16 cellular contexts compared by ENCODE assay signal in genomic region chr9:90770339-90770738, GRCh38. TPM values are rescaled to one million over a fixed set of nuclear protein-coding genes. Genes with fewer than 3 reads are reported as not detected.
DNase-seq lines count a peak whose midpoint lies in the region; ATAC-seq and TF ChIP-seq lines count a peak whose summit lies in the region.
"Had no signal": no experiment of that assay in that cellular context is flagged by ENCODE, and none has a peak within 500 bp of the region (broad histone marks: within the 10 kb centered on the region; RNA-seq: fewer than 3 reads in every experiment).

No MANE protein-coding gene starts in this region.

- no peaks in the 10 kb centered on the region for H3K36me3 ChIP-seq in colonic mucosa
- H3K36me3 ChIP-seq in testis (ENCODE audit: low read depth, missing control alignments), result no peaks in the 10 kb centered on the region

- H3K4me3 ChIP-seq in colonic mucosa, result no peak overlapping the region
- H3K4me3 ChIP-seq in testis, result no peak overlapping the region

- H3K36me3 Mint-ChIP-seq in dendritic cell treated with granulocyte-macrophage colony-stimulating factor and Interleukin-4, amounts not matched to agents 40 ng/mL and 50 ng/mL, for 4 days (ENCODE audit: low read depth), result peaks cover 6% of the 10 kb centered on the region
- H3K36me3 Mint-ChIP-seq: activated naive CD4-positive, alpha-beta T cell treated with anti-CD3 and anti-CD28 coated beads, Interleukin-2, amount 50 U/mL, for 24 hours had no signal

- TF ChIP-seq POLR2A in testis (IDR thresholded peaks at IDR 0.05), result no peak

- peak; percentile 46 for ATAC-seq in GM21381 (IDR thresholded peaks at IDR 0.05; ENCODE audit: unreplicated experiment)
- peak; percentile 37 for ATAC-seq in HG03469 (IDR thresholded peaks at IDR 0.05; ENCODE audit: unreplicated experiment)
- ATAC-seq: HCT116, left cardiac atrium, SK-N-SH treated with all-trans-retinoic acid at 6 μM for 48 hours had no signal

- H3K4me1 ChIP-seq in colonic mucosa, result no peaks in the 10 kb centered on the region
- no peaks in the 10 kb centered on the region for H3K4me1 ChIP-seq in testis

- peaks cover 8% of the 10 kb centered on the region for H3K9me3 Mint-ChIP-seq in dendritic cell treated with granulocyte-macrophage colony-stimulating factor and Interleukin-4, amounts not matched to agents 40 ng/mL and 50 ng/mL, for 4 days
- H3K9me3 Mint-ChIP-seq: activated naive CD4-positive, alpha-beta T cell treated with anti-CD3 and anti-CD28 coated beads, Interleukin-2, amount 50 U/mL, for 24 hours had no signal

- H3K27me3 ChIP-seq in colonic mucosa (no peaks in the 10 kb centered on the region), testis (no peaks in the 10 kb centered on the region)

- H3K9me3 ChIP-seq in colonic mucosa (no peaks in the 10 kb centered on the region), testis (no peaks in the 10 kb centered on the region)

- in situ Hi-C loops in GM13977 (cut with MboI; ENCODE audit: low pct_unique_long_range_greater_than_20kb, low sequenced_read_pairs, unreplicated experiment), result loop anchor here (25.0 kb wide), 2 partner anchors 92 to 533 kb away; no protein-coding TSS in a partner anchor

- peaks cover 65% of the 10 kb centered on the region for H3K4me1 Mint-ChIP-seq in dendritic cell treated with granulocyte-macrophage colony-stimulating factor and Interleukin-4, amounts not matched to agents 40 ng/mL and 50 ng/mL, for 4 days (ENCODE audit: low read depth)
- H3K4me1 Mint-ChIP-seq: activated CD4-positive, alpha-beta memory T cell treated with anti-CD3 and anti-CD28 coated beads, Interleukin-2, amount 10 ng/mL, durations not matched to agents 7 days and 5 days; activated naive CD4-positive, alpha-beta T cell treated with anti-CD3 and anti-CD28 coated beads, Interleukin-2, amount 50 U/mL, for 24 hours had no signal

- no peak overlapping the region for H3K9ac ChIP-seq in colonic mucosa (ENCODE audit: low read depth in 2 of 2, low read length in 2 of 2)

- peak overlapping the region; percentile 66 for H3K27ac Mint-ChIP-seq in dendritic cell treated with granulocyte-macrophage colony-stimulating factor and Interleukin-4, amounts not matched to agents 40 ng/mL and 50 ng/mL, for 4 days
- H3K27ac Mint-ChIP-seq: activated CD4-positive, alpha-beta memory T cell treated with anti-CD3 and anti-CD28 coated beads, Interleukin-2, amount 10 ng/mL, durations not matched to agents 7 days and 5 days; activated naive CD4-positive, alpha-beta T cell treated with anti-CD3 and anti-CD28 coated beads, Interleukin-2, amount 50 U/mL, for 24 hours had no signal

- WGBS in testis, 2 donors, result 94 to 97% methylated on average over 1 of the region's 1 CpG

- intact Hi-C loops in dendritic cell treated with granulocyte-macrophage colony-stimulating factor and Interleukin-4, amounts not matched to agents 40 ng/mL and 50 ng/mL, for 4 days (cut with micrococcal nuclease), result loop anchor here (5.0 kb wide), 2 partner anchors 57 to 628 kb away; no protein-coding TSS in a partner anchor
- intact Hi-C loops in colonic mucosa (cut with DNase I), result loop anchor here (10.0 kb wide), 1 partner anchor 636 kb away; no protein-coding TSS in a partner anchor
- intact Hi-C loops in testis (cut with DNase I; ENCODE audit: low total_unique reads), result no loop called here

- H3K4me3 Mint-ChIP-seq in dendritic cell treated with granulocyte-macrophage colony-stimulating factor and Interleukin-4, amounts not matched to agents 40 ng/mL and 50 ng/mL, for 4 days, result no peak overlapping the region
- H3K4me3 Mint-ChIP-seq: activated CD4-positive, alpha-beta memory T cell treated with anti-CD3 and anti-CD28 coated beads, Interleukin-2, amount 10 ng/mL, durations not matched to agents 7 days and 5 days; activated naive CD4-positive, alpha-beta T cell treated with anti-CD3 and anti-CD28 coated beads, Interleukin-2, amount 50 U/mL, for 24 hours had no signal

- no peak overlapping the region for H3K27ac ChIP-seq in colonic mucosa
- no peak overlapping the region for H3K27ac ChIP-seq in testis
- H3K27ac ChIP-seq: C4-2B had no signal

- TF ChIP-seq CTCF in GM13977 (IDR thresholded peaks at IDR 0.05; ENCODE audit: extremely low read depth, insufficient read depth, missing control alignments), result no peak
- TF ChIP-seq CTCF in colonic mucosa (IDR thresholded peaks at IDR 0.05), result no peak
- no peak for TF ChIP-seq CTCF in testis (IDR thresholded peaks at IDR 0.05)

- no peaks in the 10 kb centered on the region for H3K27me3 Mint-ChIP-seq in dendritic cell treated with granulocyte-macrophage colony-stimulating factor and Interleukin-4, amounts not matched to agents 40 ng/mL and 50 ng/mL, for 4 days

- DNase-seq in GM13977 (ENCODE audit: low spot score) (peak; percentile 46), colonic mucosa (no peak), testis (no peak), NCI-H2029 (lab: John Stamatoyannopoulos, UW) (no peak)
- DNase-seq in stimulated activated CD4-positive, alpha-beta T cell treated with anti-CD3 and anti-CD28 coated beads, Interleukin-2, amount 100 ng/mL, for 24 hours, result no peak
- DNase-seq: activated CD4-positive, alpha-beta memory T cell treated with anti-CD3 and anti-CD28 coated beads, Interleukin-2, amount 10 ng/mL, durations not matched to agents 7 days and 5 days; left cardiac atrium; NCI-H345; nucleus accumbens had no signal

RNA-seq across cellular contexts. Expression of gene SYK, which starts 31.3 kb away (rescaled TPM):
- total RNA-seq in colonic mucosa (10 to 100 TPM; 58.1 to 92.6 TPM), testis (10 to 100 TPM; 30.8 to 51.1 TPM)
- polyA plus RNA-seq in testis (ENCODE audit: insufficient read depth, low read depth, low replicate concordance), result 22.0 TPM
- total RNA-seq: activated CD4-positive, alpha-beta memory T cell treated with anti-CD3 and anti-CD28 coated beads, Interleukin-2, amount 10 ng/mL, durations not matched to agents 7 days and 5 days had no signal
